Comparison of ENCODE assay signal across 25 cellular contexts in genomic region chr3:24670871-24671270, GRCh38.
"Had no signal": no experiment of that assay in that cellular context is flagged by ENCODE, and none has a peak within 500 bp of the region (broad histone marks: within the 10 kb centered on the region; RNA-seq: fewer than 3 reads in every experiment).

No MANE protein-coding gene starts in this region.

- H3K27ac Mint-ChIP-seq: T-cell had no signal

- H3K4me3 Mint-ChIP-seq: T-cell had no signal

- H3K4me1 Mint-ChIP-seq: T-cell had no signal

- H3K9me3 Mint-ChIP-seq: T-cell had no signal

- DNase-seq: KBM-7, MV-4-11, NCI-H1048, NCI-H1105, NCI-H1417, NCI-H146, NCI-H1694 treated with DMSO at 0.1 percent for 48 hours, NCI-H1930, NCI-H2081, NCI-H2107, NCI-H2171, NCI-H226, NCI-H446, NCI-H510A, NCI-H524 treated with DMSO at 0.1 percent for 48 hours, NCI-H69, NCI-H774, Right ventricle myocardium superior, RPMI8226, SIG-M5, T-cell had no signal

- H3K4me3 ChIP-seq: SJSA1, SK-N-MC had no signal

- FAIRE-seq: RCC 7860 had no signal

- H3K4me1 ChIP-seq: SJSA1 had no signal

- H3K9me3 ChIP-seq: SJSA1 had no signal

- H3K36me3 Mint-ChIP-seq: T-cell had no signal

- H3K27me3 ChIP-seq: SJSA1 had no signal

- ATAC-seq: T-cell had no signal

- H3K27ac ChIP-seq: HL-60, SJSA1, SK-N-MC had no signal

- H3K36me3 ChIP-seq: SJSA1 had no signal
